24 cellular contexts compared by ENCODE assay signal in genomic region chrX:13200398-13200797, GRCh38.
DNase-seq lines count a peak whose midpoint lies in the region; ATAC-seq and TF ChIP-seq lines count a peak whose summit lies in the region.
"Had no signal": no experiment of that assay in that cellular context is flagged by ENCODE, and none has a peak within 500 bp of the region (broad histone marks: within the 10 kb centered on the region; RNA-seq: fewer than 3 reads in every experiment).

No MANE protein-coding gene starts in this region.

- peaks cover 8% of the 10 kb centered on the region for H3K27me3 Mint-ChIP-seq in GM23338 (ENCODE audit: insufficient read depth, low read depth, poor library complexity)
- H3K27me3 Mint-ChIP-seq in dendritic cell treated with granulocyte-macrophage colony-stimulating factor and Interleukin-4, amounts not matched to agents 40 ng/mL and 50 ng/mL, for 4 days = no peaks in the 10 kb centered on the region
- no peaks in the 10 kb centered on the region for H3K27me3 Mint-ChIP-seq in mesothelial cell of epicardium (ENCODE audit: low read depth)

- no TSS peak for BruUV-seq in PC-9 (replicated peaks; lab: Mats Ljungman, UMichigan)

- no peak overlapping the region for H3K4me3 Mint-ChIP-seq in GM23338
- H3K4me3 Mint-ChIP-seq in dendritic cell treated with granulocyte-macrophage colony-stimulating factor and Interleukin-4, amounts not matched to agents 40 ng/mL and 50 ng/mL, for 4 days = no peak overlapping the region
- H3K4me3 Mint-ChIP-seq in mesothelial cell of epicardium = no peak overlapping the region
- H3K4me3 Mint-ChIP-seq: IgD-negative memory B cell had no signal

- POLR2A ChIA-PET in PC-9 (lab: Charles Lee; ENCODE audit: unreplicated experiment) = no interaction called here

- H3K4me1 Mint-ChIP-seq in GM23338 (peaks cover 32% of the 10 kb centered on the region), mesothelial cell of epicardium (peaks cover 68% of the 10 kb centered on the region)
- no peaks in the 10 kb centered on the region for H3K4me1 Mint-ChIP-seq in dendritic cell treated with granulocyte-macrophage colony-stimulating factor and Interleukin-4, amounts not matched to agents 40 ng/mL and 50 ng/mL, for 4 days (ENCODE audit: low read depth)
- H3K4me1 Mint-ChIP-seq: IgD-negative memory B cell had no signal

- WGBS in HUES64 = 60% methylated on average over 1 of the region's 2 CpGs

- no peaks in the 10 kb centered on the region for H3K9me2 ChIP-seq in GM23338 (ENCODE audit: insufficient read depth)
- H3K9me2 ChIP-seq in PC-9 (ENCODE audit: insufficient read depth) = no peaks in the 10 kb centered on the region

- H3K27ac ChIP-seq in GM23338 (ENCODE audit: low read depth) = peak overlapping the region; percentile 99
- peak overlapping the region; percentile 99; the same call in 1 of the 2 replicates for H3K27ac ChIP-seq in HUES64 (ENCODE audit: low read depth, low read length)
- no peak overlapping the region for H3K27ac ChIP-seq in PC-9
- H3K27ac ChIP-seq: SK-N-MC had no signal

- peaks cover 8% of the 10 kb centered on the region; the same call in 2 of the 3 replicates for H3K36me3 Mint-ChIP-seq in GM23338 (ENCODE audit: low read depth)
- H3K36me3 Mint-ChIP-seq in dendritic cell treated with granulocyte-macrophage colony-stimulating factor and Interleukin-4, amounts not matched to agents 40 ng/mL and 50 ng/mL, for 4 days (ENCODE audit: low read depth) = no peaks in the 10 kb centered on the region
- no peaks in the 10 kb centered on the region for H3K36me3 Mint-ChIP-seq in mesothelial cell of epicardium
- H3K36me3 Mint-ChIP-seq: IgD-negative memory B cell had no signal

- H3K4me3 ChIP-seq in GM23338 (no peak overlapping the region), HUES64 (ENCODE audit: low read length) (no peak overlapping the region), PC-9 (no peak overlapping the region)
- H3K4me3 ChIP-seq: GM12878, HAP-1, SK-N-MC had no signal

- H3K4me2 ChIP-seq in GM23338 (no peak overlapping the region), PC-9 (no peak overlapping the region)

- ATAC-seq in GM23338 = no peak
- no peak for ATAC-seq in HG02938 (IDR thresholded peaks at IDR 0.05; ENCODE audit: unreplicated experiment)
- ATAC-seq: GM12878 had no signal

- intact Hi-C loops in dendritic cell treated with granulocyte-macrophage colony-stimulating factor and Interleukin-4, amounts not matched to agents 40 ng/mL and 50 ng/mL, for 4 days (cut with micrococcal nuclease) = no loop called here
- intact Hi-C loops in PC-9 (cut with micrococcal nuclease; ENCODE audit: unreplicated experiment) = no loop called here

- H3K4me1 ChIP-seq in GM23338 (ENCODE audit: insufficient read depth) = peaks cover 25% of the 10 kb centered on the region
- H3K4me1 ChIP-seq in HUES64 (ENCODE audit: insufficient read depth, low read length) = peaks cover 46% of the 10 kb centered on the region
- H3K4me1 ChIP-seq in PC-9 (replicated peaks; ENCODE audit: insufficient read depth) = peaks cover 25% of the 10 kb centered on the region
- H3K4me1 ChIP-seq: BE2C had no signal

- H3K9me3 ChIP-seq in HUES64 (ENCODE audit: insufficient read depth, low read depth, low read length) = no peaks in the 10 kb centered on the region
- peaks cover 7% of the 10 kb centered on the region; the same call in 1 of the 2 replicates for H3K9me3 ChIP-seq in PC-9 (ENCODE audit: insufficient read depth, low read depth)
- H3K9me3 ChIP-seq: BE2C, HAP-1 had no signal

- H3F3A ChIP-seq in GM23338 (replicated peaks; ENCODE audit: low read depth) (no peaks in the 10 kb centered on the region; the same call in 1 of the 2 replicates), PC-9 (ENCODE audit: insufficient read depth, low read depth) (peaks cover 4% of the 10 kb centered on the region; the same call in 1 of the 2 replicates)

- H3K9me3 Mint-ChIP-seq in GM23338 = peaks cover 3% of the 10 kb centered on the region; the same call in 2 of the 3 replicates
- H3K9me3 Mint-ChIP-seq in dendritic cell treated with granulocyte-macrophage colony-stimulating factor and Interleukin-4, amounts not matched to agents 40 ng/mL and 50 ng/mL, for 4 days = no peaks in the 10 kb centered on the region
- H3K9me3 Mint-ChIP-seq in mesothelial cell of epicardium = peaks cover 36% of the 10 kb centered on the region

- no peak overlapping the region for H2AFZ ChIP-seq in GM23338
- no peak overlapping the region for H2AFZ ChIP-seq in PC-9

- CTCF ChIA-PET in PC-9 (lab: Charles Lee) = no interaction called here

- no peak for TF ChIP-seq CTCF in GM23338 (conservative IDR thresholded peaks at IDR 0.05; ENCODE audit: low read depth in 2 of 2)
- no peak for TF ChIP-seq CTCF in mesothelial cell of epicardium (IDR thresholded peaks at IDR 0.05; ENCODE audit: unreplicated experiment)
- TF ChIP-seq CTCF in PC-9 (conservative IDR thresholded peaks at IDR 0.05) = no peak

- H3K9ac ChIP-seq in HUES64 (ENCODE audit: low read depth, low read length) = 0 out of 2 replicates have a peak overlapping the region, but pooled peaks have one; percentile 69

- H3K79me2 ChIP-seq in GM23338 (replicated peaks; ENCODE audit: insufficient read depth) (no peaks in the 10 kb centered on the region), PC-9 (ENCODE audit: low read depth) (no peaks in the 10 kb centered on the region)

- H3K27me3 ChIP-seq in GM23338 (ENCODE audit: insufficient read depth) (no peaks in the 10 kb centered on the region), HUES64 (ENCODE audit: insufficient read depth, low read length) (no peaks in the 10 kb centered on the region), PC-9 (ENCODE audit: insufficient read depth, low read depth) (no peaks in the 10 kb centered on the region)
- H3K27me3 ChIP-seq: BE2C had no signal

- H4K20me1 ChIP-seq in GM23338 (replicated peaks; ENCODE audit: insufficient read depth) (no peaks in the 10 kb centered on the region), PC-9 (ENCODE audit: insufficient read depth) (no peaks in the 10 kb centered on the region)

- H3K27ac Mint-ChIP-seq in GM23338 (peak overlapping the region; percentile 97), mesothelial cell of epicardium (peak overlapping the region; percentile 57)
- H3K27ac Mint-ChIP-seq in dendritic cell treated with granulocyte-macrophage colony-stimulating factor and Interleukin-4, amounts not matched to agents 40 ng/mL and 50 ng/mL, for 4 days = peak overlapping the region; percentile 18
- H3K27ac Mint-ChIP-seq: IgD-negative memory B cell had no signal

- DNase-seq in GM23338 (ENCODE audit: low spot score) (no peak), mesothelial cell of epicardium (ENCODE audit: low spot score in 2 of 2, unreplicated experiment in 2 of 2) (no peak), globus pallidus (ENCODE audit: low spot score) (no peak), PC-9 (no peak)
- DNase-seq: BE2C, DMS79 treated with DMSO at 0.1 percent for 48 hours, Karpas-422, MV-4-11, NCI-H1105 treated with DMSO at 0.1 percent for 48 hours, NCI-H2081, NCI-H2171, NCI-H345, NCI-H524, NCI-H82, OCI-M1, RPMI8226, SHP77 had no signal

- H3K36me3 ChIP-seq in GM23338 (ENCODE audit: insufficient read depth) (no peaks in the 10 kb centered on the region), HUES64 (ENCODE audit: insufficient read depth, low read length) (no peaks in the 10 kb centered on the region), PC-9 (ENCODE audit: low read depth) (no peaks in the 10 kb centered on the region)
- H3K36me3 ChIP-seq: BE2C, HAP-1 had no signal

TF ChIP-seq in GM23338, 12 proteins besides CTCF, POLR2A, EP300 and RAD21 (continues in another document):
- TF ChIP-seq POLR2AphosphoS5 (IDR thresholded peaks at IDR 0.05; ENCODE audit: low read depth) = no peak
- no peak for TF ChIP-seq JUNB (IDR thresholded peaks at IDR 0.05; ENCODE audit: unreplicated experiment)
- no peak for TF ChIP-seq EZH2phosphoT487 (IDR thresholded peaks at IDR 0.05; ENCODE audit: unreplicated experiment)
- no peak for TF ChIP-seq ZNF331 (CRISPR knock-in tag; IDR thresholded peaks at IDR 0.05; ENCODE audit: low read depth)
- TF ChIP-seq, protein P1, sequence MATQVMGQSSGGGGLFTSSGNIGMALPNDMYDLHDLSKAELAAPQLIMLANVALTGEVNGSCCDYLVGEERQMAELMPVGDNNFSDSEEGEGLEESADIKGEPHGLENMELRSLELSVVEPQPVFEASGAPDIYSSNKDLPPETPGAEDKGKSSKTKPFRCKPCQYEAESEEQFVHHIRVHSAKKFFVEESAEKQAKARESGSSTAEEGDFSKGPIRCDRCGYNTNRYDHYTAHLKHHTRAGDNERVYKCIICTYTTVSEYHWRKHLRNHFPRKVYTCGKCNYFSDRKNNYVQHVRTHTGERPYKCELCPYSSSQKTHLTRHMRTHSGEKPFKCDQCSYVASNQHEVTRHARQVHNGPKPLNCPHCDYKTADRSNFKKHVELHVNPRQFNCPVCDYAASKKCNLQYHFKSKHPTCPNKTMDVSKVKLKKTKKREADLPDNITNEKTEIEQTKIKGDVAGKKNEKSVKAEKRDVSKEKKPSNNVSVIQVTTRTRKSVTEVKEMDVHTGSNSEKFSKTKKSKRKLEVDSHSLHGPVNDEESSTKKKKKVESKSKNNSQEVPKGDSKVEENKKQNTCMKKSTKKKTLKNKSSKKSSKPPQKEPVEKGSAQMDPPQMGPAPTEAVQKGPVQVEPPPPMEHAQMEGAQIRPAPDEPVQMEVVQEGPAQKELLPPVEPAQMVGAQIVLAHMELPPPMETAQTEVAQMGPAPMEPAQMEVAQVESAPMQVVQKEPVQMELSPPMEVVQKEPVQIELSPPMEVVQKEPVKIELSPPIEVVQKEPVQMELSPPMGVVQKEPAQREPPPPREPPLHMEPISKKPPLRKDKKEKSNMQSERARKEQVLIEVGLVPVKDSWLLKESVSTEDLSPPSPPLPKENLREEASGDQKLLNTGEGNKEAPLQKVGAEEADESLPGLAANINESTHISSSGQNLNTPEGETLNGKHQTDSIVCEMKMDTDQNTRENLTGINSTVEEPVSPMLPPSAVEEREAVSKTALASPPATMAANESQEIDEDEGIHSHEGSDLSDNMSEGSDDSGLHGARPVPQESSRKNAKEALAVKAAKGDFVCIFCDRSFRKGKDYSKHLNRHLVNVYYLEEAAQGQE (IDR thresholded peaks at IDR 0.05; ENCODE audit: unreplicated experiment) = no peak
- TF ChIP-seq EZH2 (IDR thresholded peaks at IDR 0.05; ENCODE audit: low read depth, unreplicated experiment) = no peak
- no peak for TF ChIP-seq CREB1 (CRISPR knock-in tag; IDR thresholded peaks at IDR 0.05; ENCODE audit: low read depth)

Comparison
In these comparisons a context has a peak if more than half of its experiments do, and no peak if none do; other contexts are left out.
1. H3K27ac Mint-ChIP-seq: peak in every context shown above with its lines; median percentile 97 in GM23338; 57 in mesothelial cell of epicardium; 18 in dendritic cell treated with granulocyte-macrophage colony-stimulating factor and Interleukin-4, amounts not matched to agents 40 ng/mL and 50 ng/mL, for 4 days.